In genomic region chr1:32650752-32651460, GRCh38 we compare ENCODE assay signal across 8 cellular contexts.
A peak's percentile ranks its signal among the peaks of the same experiment; 100 is the strongest.
DNase-seq lines count a peak whose midpoint lies in the region; ATAC-seq and TF ChIP-seq lines count a peak whose summit lies in the region.

Gene RBBP4 (plus strand): TSS chr1:32651208. CDS start chr1:32651307, 99 bp downstream.

- no peaks in the 10 kb centered on the region for H3K27me3 Mint-ChIP-seq in central memory CD8-positive, alpha-beta T cell

- ATAC-seq in GM19025 (IDR thresholded peaks at IDR 0.05; ENCODE audit: low read depth, unreplicated experiment) = peak; percentile 84
- peak; percentile 73 for ATAC-seq in HG03342 (IDR thresholded peaks at IDR 0.05; ENCODE audit: unreplicated experiment)
- peak; percentile 85 for ATAC-seq in central memory CD8-positive, alpha-beta T cell (replicated peaks; ENCODE audit: extremely low read depth, poor library complexity, severe bottlenecking)

- H3K4me3 ChIP-seq in AG09309 (ENCODE audit: control insufficient read depth, low read depth, low read length) = peak within 1 kb of the TSS; percentile 77

- H3K36me3 Mint-ChIP-seq in central memory CD8-positive, alpha-beta T cell (ENCODE audit: insufficient read depth) = peaks cover 56% of the 10 kb centered on the region

- H3K27ac Mint-ChIP-seq in central memory CD8-positive, alpha-beta T cell (ENCODE audit: low read depth) = peak within 1 kb of the TSS; percentile 98

- TF ChIP-seq CTCF in AG09309 (IDR thresholded peaks at IDR 0.05; ENCODE audit: control insufficient read depth, insufficient read depth, low read depth, low read length, missing control alignments) = no peak

- peak within 1 kb of the TSS; percentile 80 for H3K4me3 Mint-ChIP-seq in central memory CD8-positive, alpha-beta T cell

- H3K9me3 Mint-ChIP-seq in central memory CD8-positive, alpha-beta T cell = no peaks in the 10 kb centered on the region

- DNase-seq in AG09309 (ENCODE audit: low read depth) = peak; percentile 86
- DNase-seq in NCI-H446 (lab: John Stamatoyannopoulos, UW) = peak; percentile 97 to 99
- peak; percentile 98 for DNase-seq in activated CD4-positive, CD25-positive, alpha-beta regulatory T cell treated with anti-CD3 and anti-CD28 coated beads, Interleukin-2, amount 50 U/mL, for 16 hours (ENCODE audit: low read depth, low spot score)
- peak; percentile 96 to 98 for DNase-seq in central memory CD8-positive, alpha-beta T cell (ENCODE audit: low spot score in 2 of 2)
- peak; percentile 98 for DNase-seq in islet precursor cell
- DNase-seq in stimulated activated CD4-positive, alpha-beta T cell treated with anti-CD3 and anti-CD28 coated beads, Interleukin-12 subunit alpha, Interleukin-12 subunit beta, amount 100 ng/mL, for 48 hours (ENCODE audit: low read depth in 2 of 3, low spot score in 1 of 3) = peak; percentile 96 to 98 (median 98)

- peaks cover 46% of the 10 kb centered on the region for H3K4me1 Mint-ChIP-seq in central memory CD8-positive, alpha-beta T cell

Comparison
In these comparisons a context has a peak if more than half of its experiments do, and no peak if none do; other contexts are left out.
1. Peak in every context shown above with its lines: DNase-seq, ATAC-seq and H3K4me3 ChIP-seq.